In the genomic region with DNA sequence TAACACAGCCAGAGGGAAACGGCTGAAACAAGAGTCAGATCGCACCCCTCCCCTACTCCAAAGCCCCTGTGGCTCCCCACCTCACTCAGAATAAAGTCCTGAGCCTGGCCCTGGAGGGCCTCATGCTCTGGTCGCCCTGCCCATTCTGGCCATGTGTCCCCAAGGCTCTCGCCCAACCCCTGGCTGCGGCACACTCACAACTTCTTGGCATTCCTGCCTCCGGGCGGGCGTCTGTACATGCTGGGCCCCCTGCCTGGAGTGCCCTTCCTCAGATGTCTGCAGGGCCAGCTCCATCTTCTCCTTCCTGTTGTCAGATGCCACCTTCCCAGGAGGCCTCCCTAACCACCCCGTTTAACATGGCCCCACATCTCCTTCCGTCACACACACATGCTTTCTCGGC, we compare ENCODE assay signal across 22 cellular contexts.
"Had no signal": no experiment of that assay in that cellular context is flagged by ENCODE, and none has a peak within 500 bp of the region (broad histone marks: within the 10 kb centered on the region; RNA-seq: fewer than 3 reads in every experiment).

No MANE protein-coding gene starts in this region.

- H3K36me3 ChIP-seq: ascending aorta had no signal

- H3K9me2 ChIP-seq: SK-N-SH had no signal

- H3K4me1 Mint-ChIP-seq: activated CD4-positive, alpha-beta T cell treated with anti-CD3 and anti-CD28 coated beads, Interleukin-2, amount 10 ng/mL, durations not matched to agents 7 days and 5 days; central memory CD8-positive, alpha-beta T cell had no signal

- FAIRE-seq: bronchial epithelial cell had no signal

- H3K27me3 ChIP-seq: ascending aorta had no signal

- H3K4me3 ChIP-seq: ascending aorta, body of pancreas, PC-9 had no signal

- H3K9me3 ChIP-seq: ascending aorta, body of pancreas, SK-N-SH had no signal

- H3K27me3 Mint-ChIP-seq: activated CD4-positive, alpha-beta memory T cell treated with anti-CD3 and anti-CD28 coated beads for 36 hours; activated CD4-positive, alpha-beta T cell treated with anti-CD3 and anti-CD28 coated beads, Interleukin-2, amount 10 ng/mL, durations not matched to agents 7 days and 5 days; central memory CD8-positive, alpha-beta T cell had no signal

- DNase-seq: activated CD4-positive, alpha-beta memory T cell treated with anti-CD3 and anti-CD28 coated beads for 36 hours; activated CD4-positive, alpha-beta T cell treated with anti-CD3 and anti-CD28 coated beads, Interleukin-2, amount 10 ng/mL, durations not matched to agents 7 days and 5 days; activated CD4-positive, CD25-positive, alpha-beta regulatory T cell; activated CD8-positive, alpha-beta memory T cell treated with anti-CD3 and anti-CD28 coated beads for 24 hours; activated gamma-delta T cell; activated naive CD4-positive, alpha-beta T cell treated with anti-CD3 and anti-CD28 coated beads for 36 hours; activated T-cell treated with anti-CD3 and anti-CD28 coated beads, Interleukin-2, amount 50 U/mL, for 4 hours; amniotic stem cell; Karpas-422; NCI-H1105 treated with DMSO at 0.1 percent for 48 hours; NCI-H1436 treated with DMSO at 0.1 percent for 48 hours; NCI-H187; NCI-H2081; NCI-H524; PC-9; SK-N-SH; T-helper 1 cell had no signal

- H3K27ac Mint-ChIP-seq: activated CD4-positive, alpha-beta memory T cell treated with anti-CD3 and anti-CD28 coated beads for 36 hours; activated CD4-positive, alpha-beta T cell treated with anti-CD3 and anti-CD28 coated beads, Interleukin-2, amount 10 ng/mL, durations not matched to agents 7 days and 5 days; activated naive CD4-positive, alpha-beta T cell treated with anti-CD3 and anti-CD28 coated beads for 36 hours had no signal

- H2AFZ ChIP-seq: PC-9 had no signal

- H3K4me1 ChIP-seq: ascending aorta, body of pancreas had no signal

- H3K27ac ChIP-seq: ascending aorta, body of pancreas, PC-9, VCaP had no signal

- H3K9me3 Mint-ChIP-seq: activated CD4-positive, alpha-beta memory T cell treated with anti-CD3 and anti-CD28 coated beads for 36 hours; activated CD4-positive, alpha-beta T cell treated with anti-CD3 and anti-CD28 coated beads, Interleukin-2, amount 10 ng/mL, durations not matched to agents 7 days and 5 days; activated naive CD4-positive, alpha-beta T cell treated with anti-CD3 and anti-CD28 coated beads for 36 hours; activated T-cell treated with anti-CD3 and anti-CD28 coated beads, Interleukin-2, amount 50 U/mL, for 4 hours; central memory CD8-positive, alpha-beta T cell had no signal

- H3K9ac ChIP-seq: SK-N-SH had no signal

- H3K4me2 ChIP-seq: PC-9, SK-N-SH had no signal

- H3K36me3 Mint-ChIP-seq: activated CD4-positive, alpha-beta memory T cell treated with anti-CD3 and anti-CD28 coated beads for 36 hours had no signal

- ATAC-seq: activated T-cell treated with anti-CD3 and anti-CD28 coated beads, Interleukin-2, amount 50 U/mL, for 4 hours; body of pancreas had no signal

- H3K4me3 Mint-ChIP-seq: activated CD4-positive, alpha-beta memory T cell treated with anti-CD3 and anti-CD28 coated beads for 36 hours; activated CD4-positive, alpha-beta T cell treated with anti-CD3 and anti-CD28 coated beads, Interleukin-2, amount 10 ng/mL, durations not matched to agents 7 days and 5 days; activated naive CD4-positive, alpha-beta T cell treated with anti-CD3 and anti-CD28 coated beads for 36 hours; activated T-cell treated with anti-CD3 and anti-CD28 coated beads, Interleukin-2, amount 50 U/mL, for 4 hours; central memory CD8-positive, alpha-beta T cell had no signal
